In genomic region chr22:41204066-41204465, GRCh38 we compare ENCODE assay signal across 22 cellular contexts. TPM values are rescaled to one million over a fixed set of nuclear protein-coding genes. Genes with fewer than 3 reads are reported as not detected.
DNase-seq lines count a peak whose midpoint lies in the region; ATAC-seq and TF ChIP-seq lines count a peak whose summit lies in the region.
"Had no signal": no experiment of that assay in that cellular context is flagged by ENCODE, and none has a peak within 500 bp of the region (broad histone marks: within the 10 kb centered on the region; RNA-seq: fewer than 3 reads in every experiment).

No MANE protein-coding gene starts in this region.

- H3K79me2 ChIP-seq in DND-41 (ENCODE audit: insufficient read depth, low read length): peaks cover 34% of the 10 kb centered on the region

- H3K4me2 ChIP-seq in DND-41 (ENCODE audit: insufficient read depth, low read length): no peak overlapping the region

- no peaks in the 10 kb centered on the region for H4K20me1 ChIP-seq in DND-41 (ENCODE audit: insufficient read depth, low read length)

- peak overlapping the region; percentile 67 for H2AFZ ChIP-seq in DND-41 (ENCODE audit: low read depth, low read length)

- no peak overlapping the region for H3K9ac ChIP-seq in DND-41 (ENCODE audit: low read depth, low read length)
- H3K9ac ChIP-seq: SK-N-SH had no signal

- intact Hi-C loops in CD4-positive, alpha-beta T cell (cut with DNase I, micrococcal nuclease): loop anchor here in 1 of 2 experiments (2.0 to 5.0 kb wide), 2 partner anchors 33 to 251 kb away; no protein-coding TSS in a partner anchor
- intact Hi-C loops in right cardiac atrium (cut with DNase I): no loop called here

- WGBS in right cardiac atrium: 63% methylated on average over 6 of the region's 6 CpGs

- H3K4me1 ChIP-seq in DND-41 (ENCODE audit: insufficient read depth, low read length): peaks cover 21% of the 10 kb centered on the region
- H3K4me1 ChIP-seq in right cardiac atrium (ENCODE audit: control insufficient read depth, insufficient read depth, low read length): no peaks in the 10 kb centered on the region

- no peak for TF ChIP-seq CTCF in CD4-positive, alpha-beta T cell (IDR thresholded peaks at IDR 0.05)
- TF ChIP-seq CTCF in DND-41 (IDR thresholded peaks at IDR 0.05; ENCODE audit: borderline replicate concordance, extremely low read depth, low read length, poor library complexity, severe bottlenecking): no peak

- peak overlapping the region; percentile 80 for H3K4me3 Mint-ChIP-seq in CD4-positive, alpha-beta T cell
- H3K4me3 Mint-ChIP-seq in activated T-helper 17 cell treated with anti-CD3 and anti-CD28 coated beads, Interleukin-2, amount 50 U/mL, for 72 hours: peak overlapping the region; percentile 28
- no peak overlapping the region for H3K4me3 Mint-ChIP-seq in memory B cell

- H3K4me3 ChIP-seq in DND-41 (ENCODE audit: low read depth in 1 of 2, low read length in 2 of 2): no peak overlapping the region
- no peak overlapping the region for H3K4me3 ChIP-seq in right cardiac atrium (ENCODE audit: low read length)

- H3K27me3 ChIP-seq in CD4-positive, alpha-beta T cell (ENCODE audit: control insufficient read depth, insufficient read depth, low read length): peaks cover 6% of the 10 kb centered on the region
- H3K27me3 ChIP-seq in DND-41 (ENCODE audit: insufficient read depth, low read length, poor library complexity) (no peaks in the 10 kb centered on the region), right cardiac atrium (ENCODE audit: control insufficient read depth, insufficient read depth) (no peaks in the 10 kb centered on the region)
- H3K27me3 ChIP-seq: gastrocnemius medialis had no signal

- POLR2A ChIA-PET in CD4-positive, alpha-beta T cell (lab: Charles Lee): no interaction called here

- H3K36me3 Mint-ChIP-seq in CD4-positive, alpha-beta T cell (ENCODE audit: low read depth): peaks cover 14% of the 10 kb centered on the region
- H3K36me3 Mint-ChIP-seq in activated T-helper 17 cell treated with anti-CD3 and anti-CD28 coated beads, Interleukin-2, amount 50 U/mL, for 72 hours (ENCODE audit: low read depth): peaks cover 19% of the 10 kb centered on the region
- no peaks in the 10 kb centered on the region for H3K36me3 Mint-ChIP-seq in memory B cell
- H3K36me3 Mint-ChIP-seq: CD4-positive, CD25-positive, alpha-beta regulatory T cell had no signal

- no peaks in the 10 kb centered on the region for H3K9me3 Mint-ChIP-seq in CD4-positive, alpha-beta T cell
- no peaks in the 10 kb centered on the region for H3K9me3 Mint-ChIP-seq in activated T-helper 17 cell treated with anti-CD3 and anti-CD28 coated beads, Interleukin-2, amount 50 U/mL, for 72 hours
- H3K9me3 Mint-ChIP-seq in memory B cell: no peaks in the 10 kb centered on the region

- CTCF ChIA-PET in CD4-positive, alpha-beta T cell (lab: Charles Lee): no interaction called here

- ATAC-seq in CD4-positive, alpha-beta T cell (ENCODE audit: poor library complexity): no peak
- no peak for ATAC-seq in DND-41 (ENCODE audit: insufficient read depth, low read depth)
- no peak for ATAC-seq in activated T-helper 17 cell treated with anti-CD3 and anti-CD28 coated beads, Interleukin-2, amount 50 U/mL, for 72 hours (replicated peaks)
- no peak for ATAC-seq in memory B cell (ENCODE audit: low read depth)
- no peak for ATAC-seq in right cardiac atrium

- no peak overlapping the region for H3K27ac Mint-ChIP-seq in CD4-positive, alpha-beta T cell
- H3K27ac Mint-ChIP-seq in activated T-helper 17 cell treated with anti-CD3 and anti-CD28 coated beads, Interleukin-2, amount 50 U/mL, for 72 hours: peak overlapping the region; percentile 75
- H3K27ac Mint-ChIP-seq in memory B cell: peak overlapping the region; percentile 82

- H3K27ac ChIP-seq in CD4-positive, alpha-beta T cell (ENCODE audit: low read depth, low read length): no peak overlapping the region
- H3K27ac ChIP-seq in DND-41 (ENCODE audit: low read length): no peak overlapping the region
- H3K27ac ChIP-seq in right cardiac atrium (ENCODE audit: low read length): no peak overlapping the region
- H3K27ac ChIP-seq: gastrocnemius medialis, psoas muscle had no signal

- H3K9me3 ChIP-seq in CD4-positive, alpha-beta T cell (ENCODE audit: control insufficient read depth, low read length): no peaks in the 10 kb centered on the region
- no peaks in the 10 kb centered on the region for H3K9me3 ChIP-seq in DND-41 (ENCODE audit: insufficient read depth, low read length, severe bottlenecking)
- H3K9me3 ChIP-seq in right cardiac atrium (ENCODE audit: control insufficient read depth, low read length): no peaks in the 10 kb centered on the region
- H3K9me3 ChIP-seq: gastrocnemius medialis, psoas muscle, SK-N-SH had no signal

- DNase-seq in CD4-positive, alpha-beta T cell: no peak
- DNase-seq in DND-41: no peak
- no peak for DNase-seq in memory B cell (ENCODE audit: low spot score in 2 of 2)
- no peak for DNase-seq in effector CD4-positive, alpha-beta T cell
- no peak for DNase-seq in right cardiac atrium
- DNase-seq in NCI-H2029 (lab: John Stamatoyannopoulos, UW): no peak
- no peak for DNase-seq in NCI-H1105 treated with DMSO at 0.1 percent for 48 hours (lab: John Stamatoyannopoulos, UW)
- DNase-seq: activated CD4-positive, alpha-beta T cell treated with anti-CD3 and anti-CD28 coated beads for 48 hours; activated naive CD4-positive, alpha-beta T cell treated with Interleukin-2 at 50 U/mL for 16 hours; CD4-positive, CD25-positive, alpha-beta regulatory T cell; cerebellar nuclear complex; DMS53; gastrocnemius medialis; NCI-H1417 treated with DMSO at 0.1 percent for 48 hours; NCI-H524; RPMI8226; SK-N-SH; small intestine; stimulated activated CD4-positive, alpha-beta T cell treated with anti-CD3 and anti-CD28 coated beads, Interleukin-4, amount 100 ng/mL, for 1 hour; trophoblast cell had no signal

- H3K36me3 ChIP-seq in DND-41 (ENCODE audit: insufficient read depth, low read length): 0 out of 2 replicates have a peak, but pooled peaks cover 4% of the 10 kb centered on the region

- no peaks in the 10 kb centered on the region for H3K27me3 Mint-ChIP-seq in CD4-positive, alpha-beta T cell
- H3K27me3 Mint-ChIP-seq in activated T-helper 17 cell treated with anti-CD3 and anti-CD28 coated beads, Interleukin-2, amount 50 U/mL, for 72 hours: no peaks in the 10 kb centered on the region
- H3K27me3 Mint-ChIP-seq in memory B cell: peaks cover 5% of the 10 kb centered on the region

- peaks cover 22% of the 10 kb centered on the region for H3K4me1 Mint-ChIP-seq in CD4-positive, alpha-beta T cell (ENCODE audit: low read depth)
- H3K4me1 Mint-ChIP-seq in activated T-helper 17 cell treated with anti-CD3 and anti-CD28 coated beads, Interleukin-2, amount 50 U/mL, for 72 hours: no peaks in the 10 kb centered on the region
- H3K4me1 Mint-ChIP-seq in memory B cell: peaks cover 15% of the 10 kb centered on the region

RNA-seq across cellular contexts. Expression of gene L3MBTL2, which starts 1.0 kb away (rescaled TPM):
- total RNA-seq in CD4-positive, alpha-beta T cell: 10 to 100 TPM; 16.4 to 17.5 TPM
- total RNA-seq in activated T-helper 17 cell treated with anti-CD3 and anti-CD28 coated beads, Interleukin-2, amount 50 U/mL, for 72 hours: 10 to 100 TPM; 23.0 to 37.3 TPM
- 10 to 100 TPM; 17.5 to 18.6 (median 18.2) TPM for total RNA-seq in right cardiac atrium
- 9.6 TPM for polyA plus RNA-seq in right cardiac atrium

RNA-seq across cellular contexts. Expression of gene CHADL, which starts 36.7 kb away (rescaled TPM):
- total RNA-seq in CD4-positive, alpha-beta T cell: 1 to 10 TPM; 1.7 to 1.8 TPM
- under 1 TPM; 0.41 to 0.50 TPM for total RNA-seq in activated T-helper 17 cell treated with anti-CD3 and anti-CD28 coated beads, Interleukin-2, amount 50 U/mL, for 72 hours
- total RNA-seq in right cardiac atrium: 10 to 100 TPM; 15.5 to 25.7 (median 21.8) TPM
- polyA plus RNA-seq in right cardiac atrium: 39.2 TPM

Comparison
In these comparisons a context has a peak if more than half of its experiments do, and no peak if none do; other contexts are left out.
1. RNA of gene CHADL, which starts 36.7 kb away (total RNA-seq): 15.5 to 25.7 TPM in right cardiac atrium; 1.7 to 1.8 TPM in CD4-positive, alpha-beta T cell and 0.41 to 0.50 TPM in activated T-helper 17 cell treated with anti-CD3 and anti-CD28 coated beads, Interleukin-2, amount 50 U/mL, for 72 hours; every median in the first group is over 4 times any median in the second.